ENCODE assay signal across 9 cellular contexts in the genomic region with DNA sequence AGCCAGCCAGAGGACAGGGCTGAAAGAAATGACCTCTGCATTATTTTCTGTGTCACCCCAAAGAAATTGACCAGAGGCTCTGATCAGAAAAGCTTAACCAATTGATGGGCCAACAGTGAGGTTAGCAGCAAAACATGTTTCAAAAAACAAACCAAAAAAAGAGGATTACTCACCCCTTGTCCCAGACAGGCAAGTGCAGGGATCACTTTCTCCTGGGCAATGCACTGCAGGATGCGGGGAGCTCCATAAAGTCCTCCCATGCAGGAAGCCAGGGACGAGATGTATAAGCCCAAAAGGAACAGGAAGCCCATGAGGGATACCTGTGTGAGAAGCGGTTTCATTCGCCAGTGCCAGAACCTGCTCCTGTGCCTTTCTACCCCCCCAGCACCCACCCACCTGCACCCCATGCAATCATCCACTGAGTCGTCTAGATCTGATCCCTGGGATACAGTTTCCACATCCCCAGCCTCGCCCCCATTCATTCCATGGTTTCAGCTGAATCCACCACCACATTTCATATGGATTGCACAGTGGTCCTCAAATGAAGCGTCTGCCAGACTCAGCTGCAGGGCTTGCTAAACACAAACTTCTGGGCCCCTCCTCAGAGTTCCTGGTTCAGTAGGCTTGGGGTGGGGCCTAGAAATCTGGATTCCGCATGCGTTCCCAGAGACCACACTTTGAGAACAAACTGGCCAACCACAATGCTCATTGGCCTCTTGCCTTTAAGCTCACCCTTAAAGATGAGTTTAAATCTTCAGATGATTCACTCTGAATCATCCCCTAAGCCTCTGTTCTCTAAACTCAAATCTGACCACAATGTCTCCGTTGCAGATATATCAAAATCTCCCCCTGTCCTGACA. TPM values are rescaled to one million over a fixed set of nuclear protein-coding genes. Genes with fewer than 3 reads are reported as not detected.
DNase-seq lines count a peak whose midpoint lies in the region; ATAC-seq and TF ChIP-seq lines count a peak whose summit lies in the region.
"Had no signal": no experiment of that assay in that cellular context is flagged by ENCODE, and none has a peak within 500 bp of the region (broad histone marks: within the 10 kb centered on the region; RNA-seq: fewer than 3 reads in every experiment).

No MANE protein-coding gene starts in this region.

- no peak overlapping the region for H3K4me3 Mint-ChIP-seq in activated T-helper 17 cell treated with anti-CD3 and anti-CD28 coated beads, Interleukin-2, amount 50 U/mL, for 72 hours

- H3K9me3 Mint-ChIP-seq in activated T-helper 17 cell treated with anti-CD3 and anti-CD28 coated beads, Interleukin-2, amount 50 U/mL, for 72 hours, result no peaks in the 10 kb centered on the region

- H3K27me3 ChIP-seq in WERI-Rb-1 (ENCODE audit: insufficient read depth, low read depth, severe bottlenecking), result no peaks in the 10 kb centered on the region

- H3K9me3 ChIP-seq in WERI-Rb-1 (ENCODE audit: severe bottlenecking), result no peaks in the 10 kb centered on the region

- H3K27me3 Mint-ChIP-seq in activated T-helper 17 cell treated with anti-CD3 and anti-CD28 coated beads, Interleukin-2, amount 50 U/mL, for 72 hours, result peaks cover 22% of the 10 kb centered on the region

- no peak overlapping the region for H3K27ac Mint-ChIP-seq in activated T-helper 17 cell treated with anti-CD3 and anti-CD28 coated beads, Interleukin-2, amount 50 U/mL, for 72 hours

- peaks cover 9% of the 10 kb centered on the region for H3K4me1 Mint-ChIP-seq in activated T-helper 17 cell treated with anti-CD3 and anti-CD28 coated beads, Interleukin-2, amount 50 U/mL, for 72 hours

- DNase-seq in CD1c-positive myeloid dendritic cell (ENCODE audit: extremely low spot score) (peak; percentile 16), HT1080 (ENCODE audit: low read depth) (peak; percentile 98), kidney glomerular epithelial cell (lab: John Stamatoyannopoulos, UW) (peak; percentile 90), DMS79 (lab: John Stamatoyannopoulos, UW) (no peak), NCI-H526 treated with DMSO at 0.1 percent for 48 hours (lab: John Stamatoyannopoulos, UW) (no peak), GF-D8 (lab: John Stamatoyannopoulos, UW) (no peak), WERI-Rb-1 (no peak)
- DNase-seq: activated naive CD4-positive, alpha-beta T cell had no signal

- H3K36me3 Mint-ChIP-seq in activated T-helper 17 cell treated with anti-CD3 and anti-CD28 coated beads, Interleukin-2, amount 50 U/mL, for 72 hours (ENCODE audit: low read depth), result no peaks in the 10 kb centered on the region

- no peak overlapping the region for H3K27ac ChIP-seq in WERI-Rb-1

- no peak for TF ChIP-seq CTCF in WERI-Rb-1 (IDR thresholded peaks at IDR 0.05; ENCODE audit: low read depth, low read length)

- ATAC-seq in activated T-helper 17 cell treated with anti-CD3 and anti-CD28 coated beads, Interleukin-2, amount 50 U/mL, for 72 hours (replicated peaks), result peak; percentile 91

- no peaks in the 10 kb centered on the region for H3K36me3 ChIP-seq in WERI-Rb-1

- H3K4me3 ChIP-seq in WERI-Rb-1 (ENCODE audit: low read depth, low read length), result no peak overlapping the region

RNA-seq across cellular contexts. Expression of gene HEG1, which starts 54.4 kb away (rescaled TPM):
- total RNA-seq in HT1080 (2014; rRNA removed; shearing (Covaris generic)), result 34.4 and 40.7 TPM in 2 replicates
- 70.8 and 102 TPM in 2 replicates for polyA plus RNA-seq in HT1080 (2015; cell fraction: cytosol; rRNA removed)
- polyA plus RNA-seq in HT1080 (2015; cell fraction: nucleus; rRNA removed), result 119 and 120 TPM in 2 replicates
- 1 to 10 TPM; 4.6 to 5.5 TPM for total RNA-seq in activated T-helper 17 cell treated with anti-CD3 and anti-CD28 coated beads, Interleukin-2, amount 50 U/mL, for 72 hours

Comparison
In these comparisons a context has a peak if more than half of its experiments do, and no peak if none do; other contexts are left out.
1. DNase-seq: peak in CD1c-positive myeloid dendritic cell (single experiment), HT1080 (single experiment) and kidney glomerular epithelial cell (single experiment); none in DMS79 (single experiment), NCI-H526 treated with DMSO at 0.1 percent for 48 hours (single experiment), GF-D8 (single experiment) and WERI-Rb-1 (single experiment).